In the genomic region with DNA sequence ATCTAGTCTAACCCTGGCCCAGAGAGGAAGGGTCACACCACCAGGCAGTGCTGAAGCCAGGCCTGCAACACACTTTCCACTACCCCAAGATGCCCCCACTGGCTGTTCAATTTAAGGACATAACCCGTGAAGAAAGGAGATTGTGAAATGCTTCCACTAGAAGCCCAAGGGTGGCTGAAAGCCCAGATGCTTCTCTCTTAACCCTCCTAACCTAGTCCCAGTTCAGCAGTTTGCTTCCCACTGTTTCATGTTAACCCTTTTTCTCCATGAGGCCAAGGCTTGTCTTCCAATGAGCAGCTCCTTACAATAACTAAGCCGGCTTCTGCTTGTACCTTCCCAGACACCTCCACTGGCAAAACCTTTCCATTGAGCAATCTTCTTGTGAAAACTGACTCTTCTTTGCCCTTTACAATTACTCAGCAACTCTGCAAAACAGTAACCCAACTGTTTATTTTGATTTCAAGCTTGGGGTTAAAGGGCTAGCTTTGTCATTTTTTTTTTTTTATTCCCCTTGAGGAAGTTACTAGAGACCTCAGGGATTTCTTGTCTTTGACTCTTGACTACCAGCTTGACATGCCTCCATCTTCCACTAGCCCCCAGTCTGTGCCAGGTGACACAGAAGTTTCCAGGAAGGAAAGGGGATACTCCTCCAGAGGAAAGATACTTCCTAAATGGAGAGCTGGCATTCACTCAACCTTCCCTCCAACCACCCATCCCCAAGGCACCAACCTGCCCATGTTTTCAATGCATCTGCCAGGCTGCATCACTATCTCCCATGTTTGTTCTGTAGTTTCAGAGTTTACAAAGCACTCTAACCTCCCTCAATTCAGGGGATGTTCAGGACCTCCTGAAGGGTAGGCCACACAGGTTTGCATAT, we compare ENCODE assay signal across 2 cellular contexts.
TF ChIP-seq lines count a peak whose summit lies in the region.

No MANE protein-coding gene starts in this region.

TF ChIP-seq in A549, 52 proteins besides CTCF, POLR2A, EP300 and RAD21 (continued from another document):
- TF ChIP-seq, protein P1, sequence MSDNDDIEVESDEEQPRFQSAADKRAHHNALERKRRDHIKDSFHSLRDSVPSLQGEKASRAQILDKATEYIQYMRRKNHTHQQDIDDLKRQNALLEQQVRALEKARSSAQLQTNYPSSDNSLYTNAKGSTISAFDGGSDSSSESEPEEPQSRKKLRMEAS (IDR thresholded peaks at IDR 0.05) = peak; percentile 14; the same call in 1 of the 2 replicates
- TF ChIP-seq CEBPB (IDR thresholded peaks at IDR 0.05) = peak; percentile 90 to 95
- TF ChIP-seq, protein P2, sequence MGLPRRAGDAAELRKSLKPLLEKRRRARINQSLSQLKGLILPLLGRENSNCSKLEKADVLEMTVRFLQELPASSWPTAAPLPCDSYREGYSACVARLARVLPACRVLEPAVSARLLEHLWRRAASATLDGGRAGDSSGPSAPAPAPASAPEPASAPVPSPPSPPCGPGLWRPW (IDR thresholded peaks at IDR 0.05) = peak; percentile 74; the same call in 1 of the 2 replicates
- TF ChIP-seq POLR2AphosphoS2 (conservative IDR thresholded peaks at IDR 0.05; ENCODE audit: low read length) = no peak
- TF ChIP-seq GATA3 (IDR thresholded peaks at IDR 0.05; ENCODE audit: borderline replicate concordance) = peak; percentile 36; the same call in 1 of the 2 replicates
- TF ChIP-seq, protein P3, sequence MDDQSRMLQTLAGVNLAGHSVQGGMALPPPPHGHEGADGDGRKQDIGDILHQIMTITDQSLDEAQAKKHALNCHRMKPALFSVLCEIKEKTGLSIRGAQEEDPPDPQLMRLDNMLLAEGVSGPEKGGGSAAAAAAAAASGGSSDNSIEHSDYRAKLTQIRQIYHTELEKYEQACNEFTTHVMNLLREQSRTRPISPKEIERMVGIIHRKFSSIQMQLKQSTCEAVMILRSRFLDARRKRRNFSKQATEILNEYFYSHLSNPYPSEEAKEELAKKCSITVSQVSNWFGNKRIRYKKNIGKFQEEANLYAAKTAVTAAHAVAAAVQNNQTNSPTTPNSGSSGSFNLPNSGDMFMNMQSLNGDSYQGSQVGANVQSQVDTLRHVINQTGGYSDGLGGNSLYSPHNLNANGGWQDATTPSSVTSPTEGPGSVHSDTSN (IDR thresholded peaks at IDR 0.05) = no peak
- no peak for TF ChIP-seq CHD4 (IDR thresholded peaks at IDR 0.05; ENCODE audit: borderline replicate concordance)
- TF ChIP-seq, protein P4, sequence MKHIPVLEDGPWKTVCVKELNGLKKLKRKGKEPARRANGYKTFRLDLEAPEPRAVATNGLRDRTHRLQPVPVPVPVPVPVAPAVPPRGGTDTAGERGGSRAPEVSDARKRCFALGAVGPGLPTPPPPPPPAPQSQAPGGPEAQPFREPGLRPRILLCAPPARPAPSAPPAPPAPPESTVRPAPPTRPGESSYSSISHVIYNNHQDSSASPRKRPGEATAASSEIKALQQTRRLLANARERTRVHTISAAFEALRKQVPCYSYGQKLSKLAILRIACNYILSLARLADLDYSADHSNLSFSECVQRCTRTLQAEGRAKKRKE (CRISPR knock-in tag; IDR thresholded peaks at IDR 0.05; ENCODE audit: low read depth) = no peak
- TF ChIP-seq, protein P5, sequence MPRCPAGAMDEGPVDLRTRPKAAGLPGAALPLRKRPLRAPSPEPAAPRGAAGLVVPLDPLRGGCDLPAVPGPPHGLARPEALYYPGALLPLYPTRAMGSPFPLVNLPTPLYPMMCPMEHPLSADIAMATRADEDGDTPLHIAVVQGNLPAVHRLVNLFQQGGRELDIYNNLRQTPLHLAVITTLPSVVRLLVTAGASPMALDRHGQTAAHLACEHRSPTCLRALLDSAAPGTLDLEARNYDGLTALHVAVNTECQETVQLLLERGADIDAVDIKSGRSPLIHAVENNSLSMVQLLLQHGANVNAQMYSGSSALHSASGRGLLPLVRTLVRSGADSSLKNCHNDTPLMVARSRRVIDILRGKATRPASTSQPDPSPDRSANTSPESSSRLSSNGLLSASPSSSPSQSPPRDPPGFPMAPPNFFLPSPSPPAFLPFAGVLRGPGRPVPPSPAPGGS (IDR thresholded peaks at IDR 0.05) = peak; percentile 60; the same call in 1 of the 3 replicates

TF ChIP-seq in HepG2, 621 proteins besides CTCF, POLR2A, EP300 and RAD21 (continued from another document and continues in another):
- TF ChIP-seq, protein P6, sequence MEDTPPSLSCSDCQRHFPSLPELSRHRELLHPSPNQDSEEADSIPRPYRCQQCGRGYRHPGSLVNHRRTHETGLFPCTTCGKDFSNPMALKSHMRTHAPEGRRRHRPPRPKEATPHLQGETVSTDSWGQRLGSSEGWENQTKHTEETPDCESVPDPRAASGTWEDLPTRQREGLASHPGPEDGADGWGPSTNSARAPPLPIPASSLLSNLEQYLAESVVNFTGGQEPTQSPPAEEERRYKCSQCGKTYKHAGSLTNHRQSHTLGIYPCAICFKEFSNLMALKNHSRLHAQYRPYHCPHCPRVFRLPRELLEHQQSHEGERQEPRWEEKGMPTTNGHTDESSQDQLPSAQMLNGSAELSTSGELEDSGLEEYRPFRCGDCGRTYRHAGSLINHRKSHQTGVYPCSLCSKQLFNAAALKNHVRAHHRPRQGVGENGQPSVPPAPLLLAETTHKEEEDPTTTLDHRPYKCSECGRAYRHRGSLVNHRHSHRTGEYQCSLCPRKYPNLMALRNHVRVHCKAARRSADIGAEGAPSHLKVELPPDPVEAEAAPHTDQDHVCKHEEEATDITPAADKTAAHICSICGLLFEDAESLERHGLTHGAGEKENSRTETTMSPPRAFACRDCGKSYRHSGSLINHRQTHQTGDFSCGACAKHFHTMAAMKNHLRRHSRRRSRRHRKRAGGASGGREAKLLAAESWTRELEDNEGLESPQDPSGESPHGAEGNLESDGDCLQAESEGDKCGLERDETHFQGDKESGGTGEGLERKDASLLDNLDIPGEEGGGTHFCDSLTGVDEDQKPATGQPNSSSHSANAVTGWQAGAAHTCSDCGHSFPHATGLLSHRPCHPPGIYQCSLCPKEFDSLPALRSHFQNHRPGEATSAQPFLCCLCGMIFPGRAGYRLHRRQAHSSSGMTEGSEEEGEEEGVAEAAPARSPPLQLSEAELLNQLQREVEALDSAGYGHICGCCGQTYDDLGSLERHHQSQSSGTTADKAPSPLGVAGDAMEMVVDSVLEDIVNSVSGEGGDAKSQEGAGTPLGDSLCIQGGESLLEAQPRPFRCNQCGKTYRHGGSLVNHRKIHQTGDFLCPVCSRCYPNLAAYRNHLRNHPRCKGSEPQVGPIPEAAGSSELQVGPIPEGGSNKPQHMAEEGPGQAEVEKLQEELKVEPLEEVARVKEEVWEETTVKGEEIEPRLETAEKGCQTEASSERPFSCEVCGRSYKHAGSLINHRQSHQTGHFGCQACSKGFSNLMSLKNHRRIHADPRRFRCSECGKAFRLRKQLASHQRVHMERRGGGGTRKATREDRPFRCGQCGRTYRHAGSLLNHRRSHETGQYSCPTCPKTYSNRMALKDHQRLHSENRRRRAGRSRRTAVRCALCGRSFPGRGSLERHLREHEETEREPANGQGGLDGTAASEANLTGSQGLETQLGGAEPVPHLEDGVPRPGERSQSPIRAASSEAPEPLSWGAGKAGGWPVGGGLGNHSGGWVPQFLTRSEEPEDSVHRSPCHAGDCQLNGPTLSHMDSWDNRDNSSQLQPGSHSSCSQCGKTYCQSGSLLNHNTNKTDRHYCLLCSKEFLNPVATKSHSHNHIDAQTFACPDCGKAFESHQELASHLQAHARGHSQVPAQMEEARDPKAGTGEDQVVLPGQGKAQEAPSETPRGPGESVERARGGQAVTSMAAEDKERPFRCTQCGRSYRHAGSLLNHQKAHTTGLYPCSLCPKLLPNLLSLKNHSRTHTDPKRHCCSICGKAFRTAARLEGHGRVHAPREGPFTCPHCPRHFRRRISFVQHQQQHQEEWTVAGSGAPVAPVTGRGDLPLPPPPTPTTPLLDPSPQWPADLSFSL (CRISPR knock-in tag; IDR thresholded peaks at IDR 0.05) = no peak
- TF ChIP-seq, protein P7, sequence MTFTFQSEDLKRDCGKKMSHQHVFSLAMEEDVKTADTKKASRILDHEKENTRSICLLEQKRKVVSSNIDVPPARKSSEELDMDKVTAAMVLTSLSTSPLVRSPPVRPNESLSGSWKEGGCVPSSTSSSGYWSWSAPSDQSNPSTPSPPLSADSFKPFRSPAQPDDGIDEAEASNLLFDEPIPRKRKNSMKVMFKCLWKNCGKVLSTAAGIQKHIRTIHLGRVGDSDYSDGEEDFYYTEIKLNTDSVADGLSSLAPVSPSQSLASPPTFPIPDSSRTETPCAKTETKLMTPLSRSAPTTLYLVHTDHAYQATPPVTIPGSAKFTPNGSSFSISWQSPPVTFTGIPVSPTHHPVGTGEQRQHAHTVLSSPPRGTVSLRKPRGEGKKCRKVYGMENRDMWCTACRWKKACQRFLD (CRISPR knock-in tag; IDR thresholded peaks at IDR 0.05; ENCODE audit: borderline replicate concordance) = no peak
- TF ChIP-seq SMC3 (IDR thresholded peaks at IDR 0.05; ENCODE audit: low read length) (no peak), ZNF383 (CRISPR knock-in tag; IDR thresholded peaks at IDR 0.05; ENCODE audit: borderline replicate concordance) (no peak), SP5 (CRISPR knock-in tag; IDR thresholded peaks at IDR 0.05; ENCODE audit: borderline replicate concordance, low read depth) (no peak), PHF21A (CRISPR knock-in tag; IDR thresholded peaks at IDR 0.05) (no peak), ELF3 (CRISPR knock-in tag; IDR thresholded peaks at IDR 0.05) (peak; percentile 17; the same call in 1 of the 2 replicates), GABPA (IDR thresholded peaks at IDR 0.05; ENCODE audit: low read depth, low read length) (no peak), GABPA (CRISPR knock-in tag; IDR thresholded peaks at IDR 0.05; ENCODE audit: low read depth) (no peak), XBP1 (CRISPR knock-in tag; IDR thresholded peaks at IDR 0.05) (no peak), MAF1 (CRISPR knock-in tag; IDR thresholded peaks at IDR 0.05; ENCODE audit: borderline replicate concordance) (no peak), NFYB (CRISPR knock-in tag; IDR thresholded peaks at IDR 0.05) (no peak), ZNF709 (CRISPR knock-in tag; IDR thresholded peaks at IDR 0.05) (no peak), GATAD2A (CRISPR knock-in tag; IDR thresholded peaks at IDR 0.05) (peak; percentile 60; the same call in 1 of the 2 replicates)
- TF ChIP-seq, protein P8, sequence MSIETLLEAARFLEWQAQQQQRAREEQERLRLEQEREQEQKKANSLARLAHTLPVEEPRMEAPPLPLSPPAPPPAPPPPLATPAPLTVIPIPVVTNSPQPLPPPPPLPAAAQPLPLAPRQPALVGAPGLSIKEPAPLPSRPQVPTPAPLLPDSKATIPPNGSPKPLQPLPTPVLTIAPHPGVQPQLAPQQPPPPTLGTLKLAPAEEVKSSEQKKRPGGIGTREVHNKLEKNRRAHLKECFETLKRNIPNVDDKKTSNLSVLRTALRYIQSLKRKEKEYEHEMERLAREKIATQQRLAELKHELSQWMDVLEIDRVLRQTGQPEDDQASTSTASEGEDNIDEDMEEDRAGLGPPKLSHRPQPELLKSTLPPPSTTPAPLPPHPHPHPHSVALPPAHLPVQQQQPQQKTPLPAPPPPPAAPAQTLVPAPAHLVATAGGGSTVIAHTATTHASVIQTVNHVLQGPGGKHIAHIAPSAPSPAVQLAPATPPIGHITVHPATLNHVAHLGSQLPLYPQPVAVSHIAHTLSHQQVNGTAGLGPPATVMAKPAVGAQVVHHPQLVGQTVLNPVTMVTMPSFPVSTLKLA (IDR thresholded peaks at IDR 0.05) = no peak
- TF ChIP-seq, protein P9, sequence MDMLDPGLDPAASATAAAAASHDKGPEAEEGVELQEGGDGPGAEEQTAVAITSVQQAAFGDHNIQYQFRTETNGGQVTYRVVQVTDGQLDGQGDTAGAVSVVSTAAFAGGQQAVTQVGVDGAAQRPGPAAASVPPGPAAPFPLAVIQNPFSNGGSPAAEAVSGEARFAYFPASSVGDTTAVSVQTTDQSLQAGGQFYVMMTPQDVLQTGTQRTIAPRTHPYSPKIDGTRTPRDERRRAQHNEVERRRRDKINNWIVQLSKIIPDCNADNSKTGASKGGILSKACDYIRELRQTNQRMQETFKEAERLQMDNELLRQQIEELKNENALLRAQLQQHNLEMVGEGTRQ (IDR thresholded peaks at IDR 0.05; ENCODE audit: low read depth, low read length) = no peak
- TF ChIP-seq, protein P9 (CRISPR knock-in tag; IDR thresholded peaks at IDR 0.05; ENCODE audit: borderline replicate concordance) = no peak
- TF ChIP-seq, protein P10, sequence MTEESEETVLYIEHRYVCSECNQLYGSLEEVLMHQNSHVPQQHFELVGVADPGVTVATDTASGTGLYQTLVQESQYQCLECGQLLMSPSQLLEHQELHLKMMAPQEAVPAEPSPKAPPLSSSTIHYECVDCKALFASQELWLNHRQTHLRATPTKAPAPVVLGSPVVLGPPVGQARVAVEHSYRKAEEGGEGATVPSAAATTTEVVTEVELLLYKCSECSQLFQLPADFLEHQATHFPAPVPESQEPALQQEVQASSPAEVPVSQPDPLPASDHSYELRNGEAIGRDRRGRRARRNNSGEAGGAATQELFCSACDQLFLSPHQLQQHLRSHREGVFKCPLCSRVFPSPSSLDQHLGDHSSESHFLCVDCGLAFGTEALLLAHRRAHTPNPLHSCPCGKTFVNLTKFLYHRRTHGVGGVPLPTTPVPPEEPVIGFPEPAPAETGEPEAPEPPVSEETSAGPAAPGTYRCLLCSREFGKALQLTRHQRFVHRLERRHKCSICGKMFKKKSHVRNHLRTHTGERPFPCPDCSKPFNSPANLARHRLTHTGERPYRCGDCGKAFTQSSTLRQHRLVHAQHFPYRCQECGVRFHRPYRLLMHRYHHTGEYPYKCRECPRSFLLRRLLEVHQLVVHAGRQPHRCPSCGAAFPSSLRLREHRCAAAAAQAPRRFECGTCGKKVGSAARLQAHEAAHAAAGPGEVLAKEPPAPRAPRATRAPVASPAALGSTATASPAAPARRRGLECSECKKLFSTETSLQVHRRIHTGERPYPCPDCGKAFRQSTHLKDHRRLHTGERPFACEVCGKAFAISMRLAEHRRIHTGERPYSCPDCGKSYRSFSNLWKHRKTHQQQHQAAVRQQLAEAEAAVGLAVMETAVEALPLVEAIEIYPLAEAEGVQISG (CRISPR knock-in tag; IDR thresholded peaks at IDR 0.05) = no peak
- TF ChIP-seq, protein P11, sequence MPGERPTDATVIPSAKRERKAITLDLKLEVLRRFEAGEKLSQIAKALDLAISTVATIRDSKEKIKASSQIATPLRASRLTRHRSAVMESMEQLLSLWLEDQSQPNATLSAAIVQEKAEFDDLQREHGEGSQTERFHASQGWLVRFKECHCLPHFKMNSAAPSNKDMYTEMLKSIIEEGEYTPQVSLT (CRISPR knock-in tag; IDR thresholded peaks at IDR 0.05; ENCODE audit: borderline replicate concordance, low read depth) = no peak
- TF ChIP-seq, protein P12, sequence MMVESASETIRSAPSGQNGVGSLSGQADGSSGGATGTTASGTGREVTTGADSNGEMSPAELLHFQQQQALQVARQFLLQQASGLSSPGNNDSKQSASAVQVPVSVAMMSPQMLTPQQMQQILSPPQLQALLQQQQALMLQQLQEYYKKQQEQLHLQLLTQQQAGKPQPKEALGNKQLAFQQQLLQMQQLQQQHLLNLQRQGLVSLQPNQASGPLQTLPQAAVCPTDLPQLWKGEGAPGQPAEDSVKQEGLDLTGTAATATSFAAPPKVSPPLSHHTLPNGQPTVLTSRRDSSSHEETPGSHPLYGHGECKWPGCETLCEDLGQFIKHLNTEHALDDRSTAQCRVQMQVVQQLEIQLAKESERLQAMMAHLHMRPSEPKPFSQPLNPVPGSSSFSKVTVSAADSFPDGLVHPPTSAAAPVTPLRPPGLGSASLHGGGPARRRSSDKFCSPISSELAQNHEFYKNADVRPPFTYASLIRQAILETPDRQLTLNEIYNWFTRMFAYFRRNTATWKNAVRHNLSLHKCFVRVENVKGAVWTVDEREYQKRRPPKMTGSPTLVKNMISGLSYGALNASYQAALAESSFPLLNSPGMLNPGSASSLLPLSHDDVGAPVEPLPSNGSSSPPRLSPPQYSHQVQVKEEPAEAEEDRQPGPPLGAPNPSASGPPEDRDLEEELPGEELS (CRISPR knock-in tag; IDR thresholded peaks at IDR 0.05) = 0 out of 2 replicates have a peak, but pooled peaks have one; percentile 25
